ENCODE assay signal across 19 cellular contexts in the genomic region with DNA sequence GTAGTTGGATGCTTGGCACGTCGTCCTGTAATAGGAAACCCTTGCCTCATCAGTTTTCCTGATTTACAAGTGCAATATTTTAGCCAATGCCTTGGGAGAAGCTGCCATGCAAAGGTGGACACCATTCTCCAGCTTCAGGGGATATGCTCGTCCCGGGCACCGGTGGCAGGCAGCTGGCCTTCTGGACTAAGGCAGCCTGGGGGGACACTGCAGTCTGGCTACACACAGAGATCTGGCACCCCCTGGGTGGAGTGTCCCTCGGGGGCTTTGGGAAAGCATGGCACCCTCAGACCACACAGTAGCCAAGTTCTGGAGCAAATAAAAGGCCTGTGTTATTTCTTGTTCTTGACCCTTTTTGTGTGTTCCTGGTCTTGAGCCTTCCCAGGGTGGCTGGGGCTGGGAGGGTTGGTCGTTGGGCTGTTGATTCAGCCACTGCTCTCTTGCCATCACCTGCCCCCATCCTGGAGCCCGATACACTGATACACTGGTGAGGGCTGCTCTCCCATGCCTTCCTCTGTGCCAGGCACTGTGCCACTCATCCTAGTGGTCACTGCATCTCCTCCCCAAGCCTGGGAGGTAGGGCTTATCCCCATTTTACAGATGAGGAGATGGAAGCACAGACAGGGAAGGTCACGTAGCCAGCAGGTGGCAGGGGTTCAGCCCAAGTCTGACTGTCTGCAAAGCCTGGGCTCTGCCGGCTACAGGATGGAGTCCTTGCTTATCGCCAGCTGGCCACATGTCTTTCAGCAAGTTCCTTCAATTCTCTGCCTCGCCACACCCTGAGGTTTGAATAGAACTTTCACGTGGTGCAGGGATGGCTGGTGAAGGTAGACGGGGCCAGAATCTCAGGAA.
DNase-seq lines count a peak whose midpoint lies in the region; ATAC-seq, FAIRE-seq and TF ChIP-seq lines count a peak whose summit lies in the region.
"Had no signal": no experiment of that assay in that cellular context is flagged by ENCODE, and none has a peak within 500 bp of the region (broad histone marks: within the 10 kb centered on the region; RNA-seq: fewer than 3 reads in every experiment).

No MANE protein-coding gene starts in this region.

- no peaks in the 10 kb centered on the region for H3K27me3 Mint-ChIP-seq in natural killer cell (ENCODE audit: low read depth in 2 of 2)
- H3K27me3 Mint-ChIP-seq: activated naive CD8-positive, alpha-beta T cell treated with anti-CD3 and anti-CD28 coated beads, Interleukin-2, amount 10 ng/mL, durations not matched to agents 7 days and 5 days had no signal

- H3K27ac Mint-ChIP-seq in stimulated activated effector memory CD8-positive, alpha-beta T cell treated with anti-CD3 and anti-CD28 coated beads, Interleukin-12 subunit alpha, Interleukin-12 subunit beta, amount 100 ng/mL, for 72 hours, result peak overlapping the region; percentile 61
- no peak overlapping the region for H3K27ac Mint-ChIP-seq in natural killer cell
- H3K27ac Mint-ChIP-seq: activated naive CD8-positive, alpha-beta T cell treated with anti-CD3 and anti-CD28 coated beads, Interleukin-2, amount 10 ng/mL, durations not matched to agents 7 days and 5 days; activated T-cell treated with anti-CD3 and anti-CD28 coated beads, Interleukin-2, amount 50 U/mL, for 72 hours; endodermal cell; GM23338 had no signal

- DNase-seq in DMS 273 (lab: John Stamatoyannopoulos, UW; ENCODE audit: unreplicated experiment), result peak; percentile 31
- DNase-seq in DMS 273 treated with DMSO at 0.1 percent for 48 hours (lab: John Stamatoyannopoulos, UW), result no peak
- no peak for DNase-seq in astrocyte of the cerebellum (ENCODE audit: low read depth)
- peak; percentile 52 for DNase-seq in kidney
- DNase-seq in stimulated activated effector memory CD8-positive, alpha-beta T cell treated with anti-CD3 and anti-CD28 coated beads, Interleukin-12 subunit alpha, Interleukin-12 subunit beta, amount 100 ng/mL, for 72 hours (ENCODE audit: low spot score in 2 of 2), result no peak
- no peak for DNase-seq in natural killer cell
- DNase-seq in SHP77 (lab: John Stamatoyannopoulos, UW), result no peak
- DNase-seq in T-helper 1 cell, result no peak
- DNase-seq: activated naive CD8-positive, alpha-beta T cell treated with anti-CD3 and anti-CD28 coated beads, Interleukin-2, amount 10 ng/mL, durations not matched to agents 7 days and 5 days; activated T-cell treated with anti-CD3 and anti-CD28 coated beads, Interleukin-2, amount 50 U/mL, for 72 hours; DMS53; endodermal cell; KBM-7; NCI-H526 had no signal

- no peaks in the 10 kb centered on the region for H3K9me3 Mint-ChIP-seq in stimulated activated effector memory CD8-positive, alpha-beta T cell treated with anti-CD3 and anti-CD28 coated beads, Interleukin-12 subunit alpha, Interleukin-12 subunit beta, amount 100 ng/mL, for 72 hours
- no peaks in the 10 kb centered on the region for H3K9me3 Mint-ChIP-seq in natural killer cell
- H3K9me3 Mint-ChIP-seq: activated naive CD8-positive, alpha-beta T cell treated with anti-CD3 and anti-CD28 coated beads, Interleukin-2, amount 10 ng/mL, durations not matched to agents 7 days and 5 days; activated T-cell treated with anti-CD3 and anti-CD28 coated beads, Interleukin-2, amount 50 U/mL, for 72 hours; CD14-positive monocyte; endodermal cell; GM23338 had no signal

- H3K4me3 ChIP-seq in astrocyte of the cerebellum (ENCODE audit: low read depth, low read length), result peak overlapping the region; percentile 15
- peak overlapping the region; percentile 88 to 94 for H3K4me3 ChIP-seq in kidney (ENCODE audit: low read length in 2 of 2)
- H3K4me3 ChIP-seq: GM23338 had no signal

- in situ Hi-C loops in astrocyte of the cerebellum (cut with HindIII; ENCODE audit: low sequenced_read_pairs), result no loop called here

- peak overlapping the region; percentile 11 to 58 for H3K9ac ChIP-seq in kidney (ENCODE audit: low read length in 2 of 2)

- peaks cover 18 to 31% of the 10 kb centered on the region in 2 donors for H3K36me3 ChIP-seq in kidney (ENCODE audit: control insufficient read depth in 1 of 2, insufficient read depth in 2 of 2, low read length in 2 of 2)

- H3K4me3 Mint-ChIP-seq in stimulated activated effector memory CD8-positive, alpha-beta T cell treated with anti-CD3 and anti-CD28 coated beads, Interleukin-12 subunit alpha, Interleukin-12 subunit beta, amount 100 ng/mL, for 72 hours, result no peak overlapping the region
- no peak overlapping the region for H3K4me3 Mint-ChIP-seq in natural killer cell
- H3K4me3 Mint-ChIP-seq: activated naive CD8-positive, alpha-beta T cell treated with anti-CD3 and anti-CD28 coated beads, Interleukin-2, amount 10 ng/mL, durations not matched to agents 7 days and 5 days; activated T-cell treated with anti-CD3 and anti-CD28 coated beads, Interleukin-2, amount 50 U/mL, for 72 hours; CD14-positive monocyte; endodermal cell; GM23338 had no signal

- no peak for ATAC-seq in stimulated activated effector memory CD8-positive, alpha-beta T cell treated with anti-CD3 and anti-CD28 coated beads, Interleukin-12 subunit alpha, Interleukin-12 subunit beta, amount 100 ng/mL, for 72 hours
- ATAC-seq in natural killer cell, result no peak
- ATAC-seq: activated T-cell treated with anti-CD3 and anti-CD28 coated beads, Interleukin-2, amount 50 U/mL, for 72 hours; GM23338 had no signal

- TF ChIP-seq CTCF in astrocyte of the cerebellum (IDR thresholded peaks at IDR 0.05; ENCODE audit: low read depth, low read length, missing control alignments), result no peak
- TF ChIP-seq CTCF in kidney (IDR thresholded peaks at IDR 0.05; ENCODE audit: borderline replicate concordance, extremely low read depth, insufficient read depth), result no peak
- no peak for TF ChIP-seq CTCF in natural killer cell (IDR thresholded peaks at IDR 0.05)

- peak overlapping the region; percentile 51 to 78 for H3K27ac ChIP-seq in kidney (ENCODE audit: low read depth in 2 of 2, low read length in 2 of 2)
- H3K27ac ChIP-seq: 22Rv1, HL-60 had no signal

- intact Hi-C loops in kidney (cut with DNase I) (no loop called here), natural killer cell (cut with micrococcal nuclease) (no loop called here)

- peaks cover 23% of the 10 kb centered on the region for H3K4me1 Mint-ChIP-seq in stimulated activated effector memory CD8-positive, alpha-beta T cell treated with anti-CD3 and anti-CD28 coated beads, Interleukin-12 subunit alpha, Interleukin-12 subunit beta, amount 100 ng/mL, for 72 hours
- peaks cover 7 to 20% of the 10 kb centered on the region in 2 donors for H3K4me1 Mint-ChIP-seq in natural killer cell

- H3K4me1 ChIP-seq in kidney (ENCODE audit: control insufficient read depth in 1 of 2, insufficient read depth in 1 of 2, low read depth in 1 of 2, low read length in 2 of 2), result peaks cover 35 to 57% of the 10 kb centered on the region in 2 donors

- FAIRE-seq in kidney (lab: Jason Lieb, UNC), result no peak
- FAIRE-seq: TTC549 had no signal

- peaks cover 85% of the 10 kb centered on the region for H3K36me3 Mint-ChIP-seq in stimulated activated effector memory CD8-positive, alpha-beta T cell treated with anti-CD3 and anti-CD28 coated beads, Interleukin-12 subunit alpha, Interleukin-12 subunit beta, amount 100 ng/mL, for 72 hours
- H3K36me3 Mint-ChIP-seq in natural killer cell, result no peaks in the 10 kb centered on the region

- H3K9me3 ChIP-seq in kidney (ENCODE audit: control insufficient read depth in 1 of 2, low read length in 2 of 2), result no peaks in the 10 kb centered on the region

Comparison
In these comparisons a context has a peak if more than half of its experiments do, and no peak if none do; other contexts are left out.
1. DNase-seq: peak in DMS 273 (single experiment) and kidney (single experiment); none in DMS 273 treated with DMSO at 0.1 percent for 48 hours (single experiment), astrocyte of the cerebellum (single experiment), stimulated activated effector memory CD8-positive, alpha-beta T cell treated with anti-CD3 and anti-CD28 coated beads, Interleukin-12 subunit alpha, Interleukin-12 subunit beta, amount 100 ng/mL, for 72 hours (0 of 2), natural killer cell (single experiment), SHP77 (0 of 2) and T-helper 1 cell (0 of 5).